ENCODE assay signal across 29 cellular contexts in the genomic region with DNA sequence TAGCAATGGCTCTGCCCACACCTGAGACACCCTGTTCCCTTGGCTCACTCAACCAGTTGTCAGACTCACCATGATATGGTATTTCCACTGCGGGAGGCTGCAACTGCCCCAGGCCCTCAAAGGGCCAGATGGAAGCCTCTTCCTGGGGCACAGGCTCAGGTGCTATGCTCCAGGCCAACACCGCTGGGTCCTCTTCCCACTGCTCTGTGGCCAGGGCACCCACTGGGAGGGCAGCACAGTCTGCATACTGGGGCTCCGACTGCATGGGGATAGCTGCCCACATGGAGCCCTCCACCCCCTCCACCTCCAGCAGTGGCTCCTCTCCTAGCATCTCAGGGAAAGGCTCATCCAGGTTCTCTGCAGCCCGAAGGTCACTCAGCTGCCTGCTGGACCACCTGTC. TPM values are rescaled to one million over a fixed set of nuclear protein-coding genes. Genes with fewer than 3 reads are reported as not detected.
A peak's percentile ranks its signal among the peaks of the same experiment; 100 is the strongest.
DNase-seq lines count a peak whose midpoint lies in the region; ATAC-seq and TF ChIP-seq lines count a peak whose summit lies in the region.
"Had no signal": no experiment of that assay in that cellular context is flagged by ENCODE, and none has a peak within 500 bp of the region (broad histone marks: within the 10 kb centered on the region; RNA-seq: fewer than 3 reads in every experiment).

No MANE protein-coding gene starts in this region.

- H3K23ac ChIP-seq in trophoblast cell (ENCODE audit: low read length), result no peak overlapping the region

- H3K79me2 ChIP-seq in trophoblast cell (ENCODE audit: control insufficient read depth, insufficient read depth, low read length, poor library complexity), result peaks cover 6% of the 10 kb centered on the region

- peak overlapping the region; percentile 27 for H3K27ac Mint-ChIP-seq in activated T-helper 17 cell treated with anti-CD3 and anti-CD28 coated beads, Interleukin-2, amount 50 U/mL, for 72 hours
- H3K27ac Mint-ChIP-seq in neural crest cell (ENCODE audit: unreplicated experiment) (no peak overlapping the region), WTC11 (no peak overlapping the region)
- H3K27ac Mint-ChIP-seq: CD14-positive monocyte had no signal

- H3K27me3 ChIP-seq in trophoblast cell (ENCODE audit: insufficient read depth, low read length), result no peaks in the 10 kb centered on the region
- H3K27me3 ChIP-seq in MG63, result no peaks in the 10 kb centered on the region
- H3K27me3 ChIP-seq: BE2C, BLaER1 had no signal

- no peak overlapping the region for H3K9ac ChIP-seq in trophoblast cell (ENCODE audit: low read length)
- H3K9ac ChIP-seq: BLaER1 had no signal

- peaks cover 51% of the 10 kb centered on the region for H3K36me3 Mint-ChIP-seq in activated T-helper 17 cell treated with anti-CD3 and anti-CD28 coated beads, Interleukin-2, amount 50 U/mL, for 72 hours (ENCODE audit: low read depth)
- H3K36me3 Mint-ChIP-seq in neural crest cell (ENCODE audit: low read depth) (peaks cover 7% of the 10 kb centered on the region), WTC11 (peaks cover 34% of the 10 kb centered on the region)

- H3K9me3 ChIP-seq in HEK293 (ENCODE audit: control insufficient read depth, insufficient read depth, low read depth, low read length) (no peaks in the 10 kb centered on the region), trophoblast cell (ENCODE audit: insufficient read depth, low read depth, low read length) (no peaks in the 10 kb centered on the region), MG63 (no peaks in the 10 kb centered on the region)
- H3K9me3 ChIP-seq: BE2C, BLaER1 had no signal

- no peak overlapping the region for H2BK12ac ChIP-seq in trophoblast cell (ENCODE audit: low read length)

- TF ChIP-seq CTCF in HEK293 (tag by site-specific recombination; IDR thresholded peaks at IDR 0.05) (no peak), neural crest cell (conservative IDR thresholded peaks at IDR 0.05) (no peak), GM20000 (IDR thresholded peaks at IDR 0.05; ENCODE audit: extremely low read depth, missing control alignments) (no peak), WTC11 (IDR thresholded peaks at IDR 0.05) (no peak)

- no peak overlapping the region for H2AFZ ChIP-seq in trophoblast cell (ENCODE audit: insufficient read depth, low read length, poor library complexity)

- H3K27ac ChIP-seq in HEK293 (ENCODE audit: extremely low read depth, low read depth, low read length) (no peak overlapping the region), trophoblast cell (ENCODE audit: low read depth, low read length) (no peak overlapping the region)
- H3K27ac ChIP-seq: BLaER1 had no signal

- CTCF ChIA-PET in HEK293 (lab: Yijun Ruan, JAX) (interaction anchor here (4.5 to 4.9 kb wide), 2 partner anchors 24 to 99 kb away, joined by 22 to 28 read pairs; no protein-coding TSS in a partner anchor), WTC11 (lab: Charles Lee) (interaction anchor here (1.7 kb wide), 1 partner anchor 24 kb away, joined by 7 read pairs; no protein-coding TSS in a partner anchor)

- H3K4me3 ChIP-seq in HEK293 (ENCODE audit: low read depth, low read length) (no peak overlapping the region), trophoblast cell (ENCODE audit: low read depth, low read length) (no peak overlapping the region), MG63 (no peak overlapping the region)
- H3K4me3 ChIP-seq: BLaER1, GM12878 had no signal

- WGBS in trophoblast cell (ENCODE audit: extremely low coverage, insufficient coverage, insufficient read length), result no CpG with 5 or more reads among the region's 4 CpGs

- H3K4me3 Mint-ChIP-seq in activated T-helper 17 cell treated with anti-CD3 and anti-CD28 coated beads, Interleukin-2, amount 50 U/mL, for 72 hours, result no peak overlapping the region
- H3K4me3 Mint-ChIP-seq in neural crest cell, result peak overlapping the region; percentile 74
- no peak overlapping the region for H3K4me3 Mint-ChIP-seq in WTC11
- H3K4me3 Mint-ChIP-seq: CD14-positive monocyte; CD4-positive, alpha-beta memory T cell; CD8-positive, alpha-beta memory T cell had no signal

- no peak overlapping the region for H4K12ac ChIP-seq in trophoblast cell (ENCODE audit: low read depth, low read length)

- H4K8ac ChIP-seq in trophoblast cell (ENCODE audit: low read depth, low read length), result no peak overlapping the region

- peaks cover 9% of the 10 kb centered on the region for H3K79me1 ChIP-seq in trophoblast cell (ENCODE audit: low read length)

- H3K4me1 Mint-ChIP-seq in activated T-helper 17 cell treated with anti-CD3 and anti-CD28 coated beads, Interleukin-2, amount 50 U/mL, for 72 hours, result peaks cover 17% of the 10 kb centered on the region
- peaks cover 30% of the 10 kb centered on the region for H3K4me1 Mint-ChIP-seq in neural crest cell
- H3K4me1 Mint-ChIP-seq in WTC11, result peaks cover 16% of the 10 kb centered on the region

- H2AK5ac ChIP-seq in trophoblast cell (ENCODE audit: low read length), result no peak overlapping the region

- no peak overlapping the region for H2BK5ac ChIP-seq in trophoblast cell (ENCODE audit: low read depth, low read length, poor library complexity)

- no peak overlapping the region for H3K4ac ChIP-seq in trophoblast cell (ENCODE audit: low read depth, low read length)

- H2BK120ac ChIP-seq in trophoblast cell (ENCODE audit: insufficient read depth, low read length, poor library complexity), result no peak overlapping the region

- H4K91ac ChIP-seq in trophoblast cell (ENCODE audit: low read depth, low read length), result no peak overlapping the region

- H3K36me3 ChIP-seq in HEK293 (ENCODE audit: control insufficient read depth in 2 of 2, insufficient read depth in 1 of 2, low read length in 2 of 2) (peaks cover 8 to 54% of the 10 kb centered on the region in 2 experiments), trophoblast cell (ENCODE audit: control insufficient read depth in 1 of 2, insufficient read depth in 2 of 2, low read length in 2 of 2) (peaks cover 10 to 15% of the 10 kb centered on the region in 2 experiments), MG63 (no peaks in the 10 kb centered on the region)

- no peak overlapping the region for H3K14ac ChIP-seq in trophoblast cell (ENCODE audit: low read length)

- no peaks in the 10 kb centered on the region for H3K27me3 Mint-ChIP-seq in activated T-helper 17 cell treated with anti-CD3 and anti-CD28 coated beads, Interleukin-2, amount 50 U/mL, for 72 hours
- H3K27me3 Mint-ChIP-seq in neural crest cell (ENCODE audit: low read depth) (no peaks in the 10 kb centered on the region), WTC11 (ENCODE audit: low read depth) (peaks cover 1% of the 10 kb centered on the region; the same call in 1 of the 2 replicates)
- H3K27me3 Mint-ChIP-seq: CD4-positive, CD25-positive, alpha-beta regulatory T cell had no signal

- H3K9me3 Mint-ChIP-seq in activated T-helper 17 cell treated with anti-CD3 and anti-CD28 coated beads, Interleukin-2, amount 50 U/mL, for 72 hours, result no peaks in the 10 kb centered on the region
- no peaks in the 10 kb centered on the region for H3K9me3 Mint-ChIP-seq in neural crest cell
- no peaks in the 10 kb centered on the region for H3K9me3 Mint-ChIP-seq in WTC11
- H3K9me3 Mint-ChIP-seq: CD14-positive monocyte; CD4-positive, alpha-beta memory T cell; CD4-positive, CD25-positive, alpha-beta regulatory T cell; CD8-positive, alpha-beta memory T cell had no signal

- no peak overlapping the region for H3K4me2 ChIP-seq in trophoblast cell (ENCODE audit: low read length)
- H3K4me2 ChIP-seq: BLaER1 had no signal

- H3K4me1 ChIP-seq in HEK293 (ENCODE audit: control insufficient read depth, insufficient read depth, low read length), result peaks cover 14% of the 10 kb centered on the region; the same call in 1 of the 2 replicates
- H3K4me1 ChIP-seq in trophoblast cell (ENCODE audit: control insufficient read depth in 1 of 2, insufficient read depth in 2 of 2, low read length in 2 of 2), result peaks cover 0 to 6% of the 10 kb centered on the region in 2 experiments

- DNase-seq in neural crest cell (ENCODE audit: low read depth, low spot score) (no peak), trophoblast cell (peak; percentile 32 to 48), MG63 (no peak), GM20000 (ENCODE audit: low spot score) (no peak), WTC11 (ENCODE audit: low spot score) (no peak)
- DNase-seq: 8988T; ACHN; BE2C; C1 segment of cervical spinal cord; CD4-positive, alpha-beta memory T cell; CD4-positive, CD25-positive, alpha-beta regulatory T cell; CD8-positive, alpha-beta memory T cell; COR-L47; DMS153; DMS53; DMS79; DND-41; EL; GDM1 had no signal

- H3K18ac ChIP-seq in trophoblast cell (ENCODE audit: low read length), result no peak overlapping the region

- POLR2A ChIA-PET in HEK293 (lab: Yijun Ruan, JAX) (no interaction called here), WTC11 (lab: Charles Lee) (no interaction called here)

- no peak for ATAC-seq in activated T-helper 17 cell treated with anti-CD3 and anti-CD28 coated beads, Interleukin-2, amount 50 U/mL, for 72 hours (replicated peaks)
- ATAC-seq in WTC11 (no peak), HG03378 (IDR thresholded peaks at IDR 0.05; ENCODE audit: unreplicated experiment) (no peak)
- ATAC-seq: GM12878 had no signal

TF ChIP-seq in HEK293, 187 proteins besides CTCF, POLR2A, EP300 and RAD21:
- TF ChIP-seq ZNF426 (tag by site-specific recombination; IDR thresholded peaks at IDR 0.05) (no peak), ZNF501 (tag by site-specific recombination; IDR thresholded peaks at IDR 0.05) (no peak), ZIC2 (tag by site-specific recombination; IDR thresholded peaks at IDR 0.05) (peak; percentile 66)

TF ChIP-seq in WTC11, 78 proteins besides CTCF, POLR2A, EP300 and RAD21 (continues in another document):
- TF ChIP-seq SMAD4 (CRISPR knock-in tag; IDR thresholded peaks at IDR 0.05) (no peak), NR1H2 (CRISPR knock-in tag; IDR thresholded peaks at IDR 0.05) (no peak), GTF2I (CRISPR knock-in tag; conservative IDR thresholded peaks at IDR 0.05) (no peak)

RNA-seq across cellular contexts. Expression of gene ANGEL1, which starts 3.7 kb away (rescaled TPM):
- 10 to 100 TPM; 10.6 to 10.7 TPM for total RNA-seq in activated T-helper 17 cell treated with anti-CD3 and anti-CD28 coated beads, Interleukin-2, amount 50 U/mL, for 72 hours
- 37.2 and 38.8 TPM in 2 replicates for total RNA-seq in neural crest cell
- polyA plus RNA-seq in trophoblast cell (2013), result 6.4 TPM in 2 replicates
- 1.1 and 2.5 TPM in 2 replicates for total RNA-seq in MG63 (2014; rRNA removed; shearing (Covaris generic); ENCODE audit: low replicate concordance)
- total RNA-seq in WTC11 (2021), result 25.7 to 29.7 TPM (median 25.8 TPM) in 3 replicates

RNA-seq across cellular contexts. Expression of gene LRRC74A, which starts 17.2 kb away (rescaled TPM):
- total RNA-seq in activated T-helper 17 cell treated with anti-CD3 and anti-CD28 coated beads, Interleukin-2, amount 50 U/mL, for 72 hours, result not detected
- not detected in 2 replicates for total RNA-seq in neural crest cell
- not detected in 2 replicates for polyA plus RNA-seq in trophoblast cell (2013)
- total RNA-seq in MG63 (2014; rRNA removed; shearing (Covaris generic); ENCODE audit: low replicate concordance), result not detected in 2 replicates
- not detected in 3 replicates for total RNA-seq in WTC11 (2021)
- total RNA-seq: A673; CD4-positive, alpha-beta memory T cell; CD4-positive, CD25-positive, alpha-beta regulatory T cell; CD8-positive, alpha-beta memory T cell; Daoy; G401; GM12878 had no signal
- polyA plus RNA-seq: AG04450; CD4-positive, alpha-beta memory T cell; CD4-positive, CD25-positive, alpha-beta regulatory T cell; CD8-positive, alpha-beta memory T cell; GM12878 had no signal

RNA-seq across cellular contexts. Expression of gene VASH1, which starts 47.7 kb away (rescaled TPM):
- total RNA-seq in activated T-helper 17 cell treated with anti-CD3 and anti-CD28 coated beads, Interleukin-2, amount 50 U/mL, for 72 hours, result 1 to 10 TPM; 2.6 to 6.4 TPM
- total RNA-seq in neural crest cell, result 68.1 and 72.0 TPM in 2 replicates
- 3.8 and 3.9 TPM in 2 replicates for polyA plus RNA-seq in trophoblast cell (2013)
- 2.1 and 2.8 TPM in 2 replicates for total RNA-seq in MG63 (2014; rRNA removed; shearing (Covaris generic); ENCODE audit: low replicate concordance)
- total RNA-seq in WTC11 (2021), result 7.2 to 10.9 TPM (median 10.5 TPM) in 3 replicates

Comparison
In these comparisons a context has a peak if more than half of its experiments do, and no peak if none do; other contexts are left out.
1. DNase-seq: peak in trophoblast cell (2 of 2); none in neural crest cell (single experiment), MG63 (single experiment), GM20000 (single experiment) and WTC11 (single experiment).